In the genomic region with DNA sequence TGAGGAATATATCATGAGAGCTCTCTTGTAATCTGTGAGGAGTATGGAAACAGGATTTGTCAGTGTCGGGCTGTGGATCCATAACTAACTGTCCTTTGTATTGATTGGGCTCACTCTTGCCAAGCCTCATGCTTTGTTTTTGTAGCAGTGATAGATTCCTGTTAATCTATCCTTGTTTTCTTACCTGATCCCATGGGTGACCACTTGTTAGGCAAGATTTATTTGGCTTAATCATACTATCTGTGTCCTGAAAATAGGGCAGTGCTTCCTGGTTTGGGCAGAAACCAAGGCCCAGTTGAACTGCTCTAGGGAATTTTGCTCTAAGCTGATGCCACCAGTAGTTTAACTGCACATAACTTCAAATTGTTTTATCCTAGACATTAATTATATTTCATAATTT, we compare ENCODE assay signal across 1 cellular context.
TF ChIP-seq lines count a peak whose summit lies in the region.

No MANE protein-coding gene starts in this region.

TF ChIP-seq in GM23338, 12 proteins besides CTCF, POLR2A, EP300 and RAD21 (continued from another document):
- TF ChIP-seq, protein P1, sequence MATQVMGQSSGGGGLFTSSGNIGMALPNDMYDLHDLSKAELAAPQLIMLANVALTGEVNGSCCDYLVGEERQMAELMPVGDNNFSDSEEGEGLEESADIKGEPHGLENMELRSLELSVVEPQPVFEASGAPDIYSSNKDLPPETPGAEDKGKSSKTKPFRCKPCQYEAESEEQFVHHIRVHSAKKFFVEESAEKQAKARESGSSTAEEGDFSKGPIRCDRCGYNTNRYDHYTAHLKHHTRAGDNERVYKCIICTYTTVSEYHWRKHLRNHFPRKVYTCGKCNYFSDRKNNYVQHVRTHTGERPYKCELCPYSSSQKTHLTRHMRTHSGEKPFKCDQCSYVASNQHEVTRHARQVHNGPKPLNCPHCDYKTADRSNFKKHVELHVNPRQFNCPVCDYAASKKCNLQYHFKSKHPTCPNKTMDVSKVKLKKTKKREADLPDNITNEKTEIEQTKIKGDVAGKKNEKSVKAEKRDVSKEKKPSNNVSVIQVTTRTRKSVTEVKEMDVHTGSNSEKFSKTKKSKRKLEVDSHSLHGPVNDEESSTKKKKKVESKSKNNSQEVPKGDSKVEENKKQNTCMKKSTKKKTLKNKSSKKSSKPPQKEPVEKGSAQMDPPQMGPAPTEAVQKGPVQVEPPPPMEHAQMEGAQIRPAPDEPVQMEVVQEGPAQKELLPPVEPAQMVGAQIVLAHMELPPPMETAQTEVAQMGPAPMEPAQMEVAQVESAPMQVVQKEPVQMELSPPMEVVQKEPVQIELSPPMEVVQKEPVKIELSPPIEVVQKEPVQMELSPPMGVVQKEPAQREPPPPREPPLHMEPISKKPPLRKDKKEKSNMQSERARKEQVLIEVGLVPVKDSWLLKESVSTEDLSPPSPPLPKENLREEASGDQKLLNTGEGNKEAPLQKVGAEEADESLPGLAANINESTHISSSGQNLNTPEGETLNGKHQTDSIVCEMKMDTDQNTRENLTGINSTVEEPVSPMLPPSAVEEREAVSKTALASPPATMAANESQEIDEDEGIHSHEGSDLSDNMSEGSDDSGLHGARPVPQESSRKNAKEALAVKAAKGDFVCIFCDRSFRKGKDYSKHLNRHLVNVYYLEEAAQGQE (IDR thresholded peaks at IDR 0.05; ENCODE audit: unreplicated experiment): no peak
- TF ChIP-seq JUNB (IDR thresholded peaks at IDR 0.05; ENCODE audit: unreplicated experiment) (no peak), POLR2AphosphoS5 (IDR thresholded peaks at IDR 0.05; ENCODE audit: low read depth) (no peak), ZNF114 (CRISPR knock-in tag; IDR thresholded peaks at IDR 0.05) (no peak), ZNF331 (CRISPR knock-in tag; IDR thresholded peaks at IDR 0.05; ENCODE audit: low read depth) (no peak), CREB1 (CRISPR knock-in tag; IDR thresholded peaks at IDR 0.05; ENCODE audit: low read depth) (no peak), EZH2phosphoT487 (IDR thresholded peaks at IDR 0.05; ENCODE audit: unreplicated experiment) (no peak), EZH2 (IDR thresholded peaks at IDR 0.05; ENCODE audit: low read depth, unreplicated experiment) (no peak), NANOG (IDR thresholded peaks at IDR 0.05; ENCODE audit: borderline replicate concordance) (no peak)
- TF ChIP-seq, protein P2, sequence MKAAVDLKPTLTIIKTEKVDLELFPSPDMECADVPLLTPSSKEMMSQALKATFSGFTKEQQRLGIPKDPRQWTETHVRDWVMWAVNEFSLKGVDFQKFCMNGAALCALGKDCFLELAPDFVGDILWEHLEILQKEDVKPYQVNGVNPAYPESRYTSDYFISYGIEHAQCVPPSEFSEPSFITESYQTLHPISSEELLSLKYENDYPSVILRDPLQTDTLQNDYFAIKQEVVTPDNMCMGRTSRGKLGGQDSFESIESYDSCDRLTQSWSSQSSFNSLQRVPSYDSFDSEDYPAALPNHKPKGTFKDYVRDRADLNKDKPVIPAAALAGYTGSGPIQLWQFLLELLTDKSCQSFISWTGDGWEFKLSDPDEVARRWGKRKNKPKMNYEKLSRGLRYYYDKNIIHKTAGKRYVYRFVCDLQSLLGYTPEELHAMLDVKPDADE (IDR thresholded peaks at IDR 0.05): no peak
